ENCODE assay signal across 1 cellular context in the genomic region with DNA sequence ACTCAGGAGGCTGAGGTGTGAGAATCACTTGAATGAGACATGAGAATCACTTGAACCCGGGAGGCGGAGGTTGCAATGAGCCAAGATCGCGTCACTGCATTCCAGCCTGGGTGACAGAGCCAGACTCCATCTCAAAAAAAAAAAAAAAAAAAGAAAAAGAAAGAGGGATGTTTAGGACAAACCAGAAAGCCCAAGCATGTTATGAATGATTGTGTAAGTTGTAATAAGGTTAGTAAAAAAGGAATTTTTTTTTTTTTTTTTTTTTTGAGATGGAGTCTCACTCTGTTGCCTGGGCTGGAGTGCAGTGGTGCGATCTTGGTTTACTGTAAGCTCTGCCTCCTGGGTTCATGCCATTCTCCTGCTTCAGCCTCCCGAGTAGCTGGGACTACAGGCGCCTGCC. TPM values are rescaled to one million over a fixed set of nuclear protein-coding genes. Genes with fewer than 3 reads are reported as not detected.
"Had no signal": no experiment of that assay in that cellular context is flagged by ENCODE, and none has a peak within 500 bp of the region (broad histone marks: within the 10 kb centered on the region; RNA-seq: fewer than 3 reads in every experiment).

No MANE protein-coding gene starts in this region.

RNA-seq across cellular contexts. Expression of a gene that starts 14.5 kb away (rescaled TPM):
- polyA plus RNA-seq: GM12878 had no signal
